ENCODE assay signal across 8 cellular contexts in the genomic region with DNA sequence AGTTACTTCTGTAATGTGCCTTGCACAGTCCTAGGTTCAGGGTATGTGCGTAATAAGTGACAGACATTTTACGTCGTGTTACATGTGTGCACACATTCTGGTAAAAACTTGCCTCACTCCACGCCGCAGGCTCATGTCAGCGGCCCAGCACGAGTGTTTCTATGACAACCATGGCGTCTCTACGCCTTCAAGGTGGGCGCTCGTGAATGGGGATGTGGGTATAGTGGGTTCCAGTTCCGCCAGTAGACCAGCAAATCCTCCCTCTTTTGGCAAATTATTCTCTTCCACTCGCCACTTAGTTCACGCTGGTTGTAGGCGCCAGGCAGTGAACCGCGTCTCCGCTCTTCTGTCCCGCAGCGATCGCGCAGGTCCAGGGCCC. TPM values are rescaled to one million over a fixed set of nuclear protein-coding genes. Genes with fewer than 3 reads are reported as not detected.
DNase-seq lines count a peak whose midpoint lies in the region; ATAC-seq and TF ChIP-seq lines count a peak whose summit lies in the region.

No MANE protein-coding gene starts in this region.

- H3K4me1 ChIP-seq in iPS-20b (ENCODE audit: insufficient read depth, low read length), result peaks cover 4% of the 10 kb centered on the region; the same call in 1 of the 2 replicates

- no peak overlapping the region for H3K27ac Mint-ChIP-seq in activated naive CD8-positive, alpha-beta T cell treated with anti-CD3 and anti-CD28 coated beads, Interleukin-2, amount 10 ng/mL, durations not matched to agents 7 days and 5 days
- peak overlapping the region; percentile 22 for H3K27ac Mint-ChIP-seq in stimulated activated naive CD8-positive, alpha-beta T cell treated with anti-CD3 and anti-CD28 coated beads, Interleukin-15, Interleukin-2, amounts not matched to agents 100 ng/mL and 50 ng/mL, for 24 hours

- H3K36me3 ChIP-seq in iPS-20b (ENCODE audit: insufficient read depth, low read depth, low read length), result no peaks in the 10 kb centered on the region

- no peaks in the 10 kb centered on the region for H3K9me3 Mint-ChIP-seq in activated naive CD8-positive, alpha-beta T cell treated with anti-CD3 and anti-CD28 coated beads, Interleukin-2, amount 10 ng/mL, durations not matched to agents 7 days and 5 days
- H3K9me3 Mint-ChIP-seq in stimulated activated naive CD8-positive, alpha-beta T cell treated with anti-CD3 and anti-CD28 coated beads, Interleukin-15, Interleukin-2, amounts not matched to agents 100 ng/mL and 50 ng/mL, for 24 hours, result no peaks in the 10 kb centered on the region

- H3K27ac ChIP-seq in iPS-20b (ENCODE audit: low read length), result no peak overlapping the region

- H3K4me3 ChIP-seq in iPS-20b (ENCODE audit: low read length), result peak overlapping the region; percentile 73

- POLR2A ChIA-PET in activated naive CD8-positive, alpha-beta T cell treated with anti-CD3 and anti-CD28 coated beads, Interleukin-2, amount 10 ng/mL, durations not matched to agents 7 days and 5 days (lab: Charles Lee), result no interaction called here

- H3K36me3 Mint-ChIP-seq in activated naive CD8-positive, alpha-beta T cell treated with anti-CD3 and anti-CD28 coated beads, Interleukin-2, amount 10 ng/mL, durations not matched to agents 7 days and 5 days, result no peaks in the 10 kb centered on the region
- no peaks in the 10 kb centered on the region for H3K36me3 Mint-ChIP-seq in stimulated activated naive CD8-positive, alpha-beta T cell treated with anti-CD3 and anti-CD28 coated beads, Interleukin-15, Interleukin-2, amounts not matched to agents 100 ng/mL and 50 ng/mL, for 24 hours (ENCODE audit: low read depth)

- peaks cover 27% of the 10 kb centered on the region for H3K4me1 Mint-ChIP-seq in activated naive CD8-positive, alpha-beta T cell treated with anti-CD3 and anti-CD28 coated beads, Interleukin-2, amount 10 ng/mL, durations not matched to agents 7 days and 5 days
- H3K4me1 Mint-ChIP-seq in stimulated activated naive CD8-positive, alpha-beta T cell treated with anti-CD3 and anti-CD28 coated beads, Interleukin-15, Interleukin-2, amounts not matched to agents 100 ng/mL and 50 ng/mL, for 24 hours (ENCODE audit: low read depth), result peaks cover 26% of the 10 kb centered on the region

- H3K27me3 ChIP-seq in iPS-20b (ENCODE audit: insufficient read depth, low read length), result peaks cover 71% of the 10 kb centered on the region

- peak overlapping the region; percentile 85 for H3K4me3 Mint-ChIP-seq in activated naive CD8-positive, alpha-beta T cell treated with anti-CD3 and anti-CD28 coated beads, Interleukin-2, amount 10 ng/mL, durations not matched to agents 7 days and 5 days
- peak overlapping the region; percentile 81 for H3K4me3 Mint-ChIP-seq in stimulated activated naive CD8-positive, alpha-beta T cell treated with anti-CD3 and anti-CD28 coated beads, Interleukin-15, Interleukin-2, amounts not matched to agents 100 ng/mL and 50 ng/mL, for 24 hours

- DNase-seq in GM13976 (ENCODE audit: low spot score), result peak; percentile 70
- DNase-seq in activated naive CD8-positive, alpha-beta T cell treated with anti-CD3 and anti-CD28 coated beads, Interleukin-2, amount 10 ng/mL, durations not matched to agents 7 days and 5 days, result no peak
- no peak for DNase-seq in COLO829 (ENCODE audit: low spot score)

- peak; percentile 52 for ATAC-seq in HG03354 (IDR thresholded peaks at IDR 0.05; ENCODE audit: poor library complexity, severe bottlenecking, unreplicated experiment)
- ATAC-seq in activated naive CD8-positive, alpha-beta T cell treated with anti-CD3 and anti-CD28 coated beads, Interleukin-2, amount 10 ng/mL, durations not matched to agents 7 days and 5 days (ENCODE audit: low read depth), result peak; percentile 41
- ATAC-seq in HG03039 (IDR thresholded peaks at IDR 0.05; ENCODE audit: unreplicated experiment), result no peak
- no peak for ATAC-seq in HG02840 (IDR thresholded peaks at IDR 0.05; ENCODE audit: low FRiP score, unreplicated experiment)

- TF ChIP-seq CTCF in GM13976 (IDR thresholded peaks at IDR 0.05; ENCODE audit: borderline replicate concordance, control extremely low read depth, extremely low read depth, insufficient read depth, missing control alignments), result no peak

- H3K27me3 Mint-ChIP-seq in activated naive CD8-positive, alpha-beta T cell treated with anti-CD3 and anti-CD28 coated beads, Interleukin-2, amount 10 ng/mL, durations not matched to agents 7 days and 5 days, result peaks cover 78% of the 10 kb centered on the region
- H3K27me3 Mint-ChIP-seq in stimulated activated naive CD8-positive, alpha-beta T cell treated with anti-CD3 and anti-CD28 coated beads, Interleukin-15, Interleukin-2, amounts not matched to agents 100 ng/mL and 50 ng/mL, for 24 hours, result peaks cover 57% of the 10 kb centered on the region

- peak overlapping the region; percentile 74; the same call in 1 of the 2 replicates for H3K9ac ChIP-seq in iPS-20b (ENCODE audit: low read depth, low read length)

- in situ Hi-C loops in GM13976 (cut with MboI; ENCODE audit: low sequenced_read_pairs, unreplicated experiment), result no loop called here

- H3K9me3 ChIP-seq in iPS-20b (ENCODE audit: insufficient read depth, low read depth, low read length), result no peaks in the 10 kb centered on the region

RNA-seq across cellular contexts. Expression of a gene that starts 40.3 kb away (rescaled TPM):
- total RNA-seq in activated naive CD8-positive, alpha-beta T cell treated with anti-CD3 and anti-CD28 coated beads, Interleukin-2, amount 10 ng/mL, durations not matched to agents 7 days and 5 days, result 10 to 100 TPM in 1 of 2 experiments, 1 to 10 TPM in 1; 9.8 to 10.8 TPM

RNA-seq across cellular contexts. Expression of a gene that starts 53.8 kb away (rescaled TPM):
- total RNA-seq in activated naive CD8-positive, alpha-beta T cell treated with anti-CD3 and anti-CD28 coated beads, Interleukin-2, amount 10 ng/mL, durations not matched to agents 7 days and 5 days, result 10 to 100 TPM; 26.2 to 26.8 TPM

RNA-seq across cellular contexts. Expression of a gene that starts 58.0 kb away (rescaled TPM):
- total RNA-seq in activated naive CD8-positive, alpha-beta T cell treated with anti-CD3 and anti-CD28 coated beads, Interleukin-2, amount 10 ng/mL, durations not matched to agents 7 days and 5 days, result 10 to 100 TPM; 15.8 to 17.7 TPM

Comparison
In these comparisons a context has a peak if more than half of its experiments do, and no peak if none do; other contexts are left out.
1. ATAC-seq: peak in HG03354 (single experiment) and activated naive CD8-positive, alpha-beta T cell treated with anti-CD3 and anti-CD28 coated beads, Interleukin-2, amount 10 ng/mL, durations not matched to agents 7 days and 5 days (single experiment); none in HG03039 (single experiment) and HG02840 (single experiment).